In genomic region chr17:31314788-31315105, GRCh38 we compare ENCODE assay signal across 12 cellular contexts. TPM values are rescaled to one million over a fixed set of nuclear protein-coding genes. Genes with fewer than 3 reads are reported as not detected.
DNase-seq lines count a peak whose midpoint lies in the region; ATAC-seq, FAIRE-seq and TF ChIP-seq lines count a peak whose summit lies in the region.
"Had no signal": no experiment of that assay in that cellular context is flagged by ENCODE, and none has a peak within 500 bp of the region (broad histone marks: within the 10 kb centered on the region; RNA-seq: fewer than 3 reads in every experiment).

No MANE protein-coding gene starts in this region.

- peaks cover 7 to 19% of the 10 kb centered on the region in 2 donors for H3K36me3 Mint-ChIP-seq in activated T-cell treated with anti-CD3 and anti-CD28 coated beads, Interleukin-2, amount 50 U/mL, for 72 hours (ENCODE audit: insufficient read depth in 2 of 2)

- H3K27me3 ChIP-seq in RWPE2 (ENCODE audit: insufficient read depth, poor library complexity, severe bottlenecking) = no peaks in the 10 kb centered on the region
- H3K27me3 ChIP-seq in endothelial cell of umbilical vein (ENCODE audit: control insufficient read depth in 2 of 2, insufficient read depth in 2 of 2, low read length in 2 of 2) = no peaks in the 10 kb centered on the region
- H3K27me3 ChIP-seq in transverse colon = no peaks in the 10 kb centered on the region
- H3K27me3 ChIP-seq in SK-N-SH (ENCODE audit: insufficient read depth) = no peaks in the 10 kb centered on the region

- H2AFZ ChIP-seq in endothelial cell of umbilical vein (ENCODE audit: low read depth, low read length) (no peak overlapping the region), SK-N-SH (ENCODE audit: low read depth) (no peak overlapping the region)

- peaks cover 0 to 1% of the 10 kb centered on the region in 2 donors for H3K9me3 Mint-ChIP-seq in activated T-cell treated with anti-CD3 and anti-CD28 coated beads, Interleukin-2, amount 50 U/mL, for 72 hours
- H3K9me3 Mint-ChIP-seq: neural crest cell had no signal

- 0 out of 2 replicates have a peak, but pooled peaks cover 12% of the 10 kb centered on the region for H3K36me3 ChIP-seq in RWPE2 (ENCODE audit: low read depth)
- no peaks in the 10 kb centered on the region for H3K36me3 ChIP-seq in endothelial cell of umbilical vein (ENCODE audit: control insufficient read depth in 2 of 2, extremely low read depth in 1 of 2, insufficient read depth in 2 of 2, low read length in 2 of 2)
- H3K36me3 ChIP-seq in transverse colon = no peaks in the 10 kb centered on the region
- H3K36me3 ChIP-seq in SK-N-SH (replicated peaks in 1 of 2; ENCODE audit: control insufficient read depth in 1 of 2, insufficient read depth in 2 of 2, low read length in 1 of 2) = peaks cover 8 to 11% of the 10 kb centered on the region in 2 experiments

- TF ChIP-seq RAD21 in SK-N-SH (IDR thresholded peaks at IDR 0.05; ENCODE audit: low read length) = no peak

- H3K4me3 Mint-ChIP-seq in activated T-cell treated with anti-CD3 and anti-CD28 coated beads, Interleukin-2, amount 50 U/mL, for 72 hours = peak overlapping the region; percentile 50 to 64
- H3K4me3 Mint-ChIP-seq: neural crest cell had no signal

- no peak for DNase-seq in activated T-cell treated with anti-CD3 and anti-CD28 coated beads, Interleukin-2, amount 50 U/mL, for 72 hours
- DNase-seq in activated T-cell treated with anti-CD3 and anti-CD28 coated beads, Interleukin-2, amount 50 U/mL, for 48 hours = no peak
- DNase-seq in RWPE2 (ENCODE audit: low spot score) (no peak), endothelial cell of umbilical vein (ENCODE audit: low read depth, low spot score) (no peak), transverse colon (no peak), SK-N-SH (no peak), GM19240 (ENCODE audit: insufficient read length, low spot score) (no peak)
- no peak for DNase-seq in NK-92 treated with Interleukin-12 subunit alpha and Interleukin-12 subunit beta, amount 100 ng/mL, for 24 hours (lab: John Stamatoyannopoulos, UW)
- DNase-seq: stimulated activated naive CD4-positive, alpha-beta T cell treated with Interleukin-2 at 50 U/mL for 16 hours; T-helper 9 cell had no signal

- POLR2A ChIA-PET in endothelial cell of umbilical vein (lab: Charles Lee) = no interaction called here
- POLR2A ChIA-PET in SK-N-SH (lab: Yijun Ruan, JAX) = no interaction called here

- peak overlapping the region; percentile 98 for H3K27ac Mint-ChIP-seq in activated T-cell treated with anti-CD3 and anti-CD28 coated beads, Interleukin-2, amount 50 U/mL, for 72 hours

- no peak for TF ChIP-seq POLR2A in endothelial cell of umbilical vein (IDR thresholded peaks at IDR 0.05; ENCODE audit: low read depth, low read length)
- no peak for TF ChIP-seq POLR2A in transverse colon (IDR thresholded peaks at IDR 0.05)

- no peak overlapping the region for H3K4me3 ChIP-seq in RWPE2 (ENCODE audit: severe bottlenecking)
- no peak overlapping the region for H3K4me3 ChIP-seq in endothelial cell of umbilical vein (replicated peaks in 1 of 3; ENCODE audit: insufficient read depth in 1 of 3, low read depth in 1 of 3, low read length in 3 of 3)
- H3K4me3 ChIP-seq in transverse colon = no peak overlapping the region
- H3K4me3 ChIP-seq in SK-N-SH (ENCODE audit: low read depth in 2 of 2, low read length in 1 of 2) = no peak overlapping the region

- no peak for FAIRE-seq in endothelial cell of umbilical vein (lab: Jason Lieb, UNC)

- H3F3A ChIP-seq in SK-N-SH (replicated peaks; ENCODE audit: insufficient read depth) = peaks cover 19% of the 10 kb centered on the region

- dilution Hi-C loops in endothelial cell of umbilical vein (cut with MboI; ENCODE audit: extremely low pct_ligation_motif_present, low sequenced_read_pairs) = no loop called here

- H3K4me1 Mint-ChIP-seq in activated T-cell treated with anti-CD3 and anti-CD28 coated beads, Interleukin-2, amount 50 U/mL, for 72 hours (ENCODE audit: low read depth) = peaks cover 59% of the 10 kb centered on the region

- WGBS in transverse colon (ENCODE audit: low coverage in 1 of 2), 2 donors = 68 to 87% methylated on average over 2 to 3 of the region's 3 CpGs
- WGBS in SK-N-SH (ENCODE audit: low lambda C conversion rate) = 97% methylated on average over 3 of the region's 3 CpGs

- H3K79me2 ChIP-seq in endothelial cell of umbilical vein (ENCODE audit: control insufficient read depth, insufficient read depth, low read length) = peaks cover 5% of the 10 kb centered on the region
- peaks cover 8% of the 10 kb centered on the region; the same call in 1 of the 2 replicates for H3K79me2 ChIP-seq in SK-N-SH (ENCODE audit: insufficient read depth)

- TF ChIP-seq CTCF in RWPE2 (IDR thresholded peaks at IDR 0.05; ENCODE audit: poor library complexity, severe bottlenecking) = no peak
- TF ChIP-seq CTCF in endothelial cell of umbilical vein (IDR thresholded peaks at IDR 0.05; ENCODE audit: extremely low read depth in 1 of 2, insufficient read depth in 1 of 2, low read depth in 1 of 2, low read length in 2 of 2) = no peak
- TF ChIP-seq CTCF in transverse colon (IDR thresholded peaks at IDR 0.05) = no peak
- no peak for TF ChIP-seq CTCF in SK-N-SH (IDR thresholded peaks at IDR 0.05)

- H3K9me3 ChIP-seq in RWPE2 (ENCODE audit: severe bottlenecking) = no peaks in the 10 kb centered on the region
- H3K9me3 ChIP-seq in endothelial cell of umbilical vein (replicated peaks; ENCODE audit: control insufficient read depth, insufficient read depth, low read length) = no peaks in the 10 kb centered on the region
- H3K9me3 ChIP-seq in transverse colon = no peaks in the 10 kb centered on the region
- no peaks in the 10 kb centered on the region; the same call in 1 of the 2 replicates for H3K9me3 ChIP-seq in SK-N-SH

- no TSS peak for BruUV-seq in endothelial cell of umbilical vein (replicated peaks; lab: Mats Ljungman, UMichigan)

- intact Hi-C loops in endothelial cell of umbilical vein (cut with micrococcal nuclease) (loop anchor here (5.0 kb wide), 1 partner anchor 47 kb away; no protein-coding TSS in a partner anchor), transverse colon (cut with DNase I; ENCODE audit: low total_unique reads) (no loop called here)

- no peak for TF ChIP-seq EP300 in transverse colon (IDR thresholded peaks at IDR 0.05; ENCODE audit: low read depth)
- TF ChIP-seq EP300 in SK-N-SH (IDR thresholded peaks at IDR 0.05; ENCODE audit: borderline replicate concordance in 1 of 2, low read depth in 1 of 2, low read length in 1 of 2) = no peak

- ATAC-seq in activated T-cell treated with anti-CD3 and anti-CD28 coated beads, Interleukin-2, amount 50 U/mL, for 72 hours (replicated peaks in 1 of 2) = no peak
- no peak for ATAC-seq in RWPE2 (ENCODE audit: low read depth)

- H3K27ac ChIP-seq in RWPE2 (ENCODE audit: poor library complexity, severe bottlenecking) (peak overlapping the region; percentile 89), endothelial cell of umbilical vein (ENCODE audit: insufficient read depth, low read depth, low read length) (peak overlapping the region; percentile 47), transverse colon (peak overlapping the region; percentile 61 to 76 (median 68)), SK-N-SH (ENCODE audit: low read depth in 2 of 2, low read length in 1 of 2) (peak overlapping the region in 1 of 2 experiments; percentile 54; a peak in 2 of 4 replicates)

- H3K27me3 Mint-ChIP-seq in activated T-cell treated with anti-CD3 and anti-CD28 coated beads, Interleukin-2, amount 50 U/mL, for 72 hours (ENCODE audit: low read depth) = no peaks in the 10 kb centered on the region

- H3K4me2 ChIP-seq in endothelial cell of umbilical vein (ENCODE audit: insufficient read depth, low read length) (no peak overlapping the region), SK-N-SH (no peak overlapping the region)

- CTCF ChIA-PET in endothelial cell of umbilical vein (lab: Charles Lee) = interaction anchor here (1.3 to 1.6 kb wide), 2 partner anchors 14 to 58 kb away, joined by 3 to 6 read pairs; no protein-coding TSS in a partner anchor
- CTCF ChIA-PET in SK-N-SH (lab: Yijun Ruan, JAX) = no interaction called here

- H4K20me1 ChIP-seq in endothelial cell of umbilical vein (replicated peaks; ENCODE audit: control insufficient read depth, extremely low read depth, insufficient read depth, low read length) (no peaks in the 10 kb centered on the region), SK-N-SH (ENCODE audit: insufficient read depth) (no peaks in the 10 kb centered on the region)

- H3K9ac ChIP-seq in endothelial cell of umbilical vein (replicated peaks; ENCODE audit: extremely low read depth, insufficient read depth, low read length) (no peak overlapping the region), SK-N-SH (no peak overlapping the region)

- H3K9me1 ChIP-seq in endothelial cell of umbilical vein (replicated peaks; ENCODE audit: control insufficient read depth, extremely low read depth, insufficient read depth, low read length) = no peaks in the 10 kb centered on the region

- H3K4me1 ChIP-seq in RWPE2 (ENCODE audit: insufficient read depth, poor library complexity, severe bottlenecking) (peaks cover 39% of the 10 kb centered on the region), endothelial cell of umbilical vein (ENCODE audit: control insufficient read depth, extremely low read depth, insufficient read depth, low read length) (peaks cover 21% of the 10 kb centered on the region), transverse colon (peaks cover 0 to 25% (median 0%) of the 10 kb centered on the region in 4 donors), SK-N-SH (ENCODE audit: control insufficient read depth in 1 of 2, insufficient read depth in 2 of 2, low read depth in 1 of 2, low read length in 1 of 2) (peaks cover 2 to 3% of the 10 kb centered on the region in 2 experiments; a peak in 2 of 4 replicates)

- in situ Hi-C loops in transverse colon (cut with MboI; ENCODE audit: low pct_ligation_motif_present in 1 of 4, low pct_unique_long_range_greater_than_20kb in 1 of 4, low sequenced_read_pairs in 3 of 4) = no loop called here

- H3K9me2 ChIP-seq in SK-N-SH = no peaks in the 10 kb centered on the region

RNA-seq across cellular contexts. Expression of gene EVI2B, which starts 0.9 kb away (rescaled TPM):
- 10 to 100 TPM; 28.0 to 37.3 TPM for total RNA-seq in activated T-cell treated with anti-CD3 and anti-CD28 coated beads, Interleukin-2, amount 50 U/mL, for 72 hours
- 1.7 and 2.3 TPM in 2 replicates for total RNA-seq in endothelial cell of umbilical vein
- polyA plus RNA-seq in endothelial cell of umbilical vein = 1.8 and 1.9 TPM in 2 replicates
- 2.2 and 3.0 TPM in 2 replicates for polyA plus RNA-seq in endothelial cell of umbilical vein (2011; cell fraction: cytosol; rRNA removed)
- polyA plus RNA-seq in endothelial cell of umbilical vein (2011; cell fraction: nucleus; rRNA removed) = 0.55 and 1.4 TPM in 2 replicates
- polyA plus RNA-seq in endothelial cell of umbilical vein (2012) = 1.2 and 2.5 TPM in 2 replicates
- polyA minus RNA-seq in endothelial cell of umbilical vein = 1.6 and 2.2 TPM in 2 replicates
- polyA minus RNA-seq in endothelial cell of umbilical vein (2011; cell fraction: cytosol; rRNA and poly(A)+ RNA removed) = not detected
- 0.24 and 1.2 TPM in 2 replicates for polyA minus RNA-seq in endothelial cell of umbilical vein (2011; cell fraction: nucleus; rRNA and poly(A)+ RNA removed)
- total RNA-seq in transverse colon = 10 to 100 TPM in 1 of 4 donors, 1 to 10 TPM in 3; 1.4 to 21.0 (median 5.6) TPM
- 0.64 and 0.78 TPM in 2 replicates for polyA plus RNA-seq in SK-N-SH (2012; rRNA removed)
- 0.94 and 1.1 TPM in 2 replicates for polyA plus RNA-seq in SK-N-SH (2012; cell fraction: cytosol; rRNA removed)
- polyA plus RNA-seq in SK-N-SH (2012; cell fraction: nucleus; rRNA removed) = 0.04 and 0.27 TPM in 2 replicates
- total RNA-seq: chondrocyte, neural crest cell had no signal

RNA-seq across cellular contexts. Expression of gene EVI2A, which starts 6.7 kb away (rescaled TPM):
- 10 to 100 TPM; 31.9 to 39.3 TPM for total RNA-seq in activated T-cell treated with anti-CD3 and anti-CD28 coated beads, Interleukin-2, amount 50 U/mL, for 72 hours
- total RNA-seq in endothelial cell of umbilical vein (0.22 TPM in 1 of 2 replicates, not detected in the other), transverse colon (1 to 10 TPM in 3 of 4 donors, not detected in 1; 3.7 to 9.4 (median 7.5) TPM)
- polyA plus RNA-seq in endothelial cell of umbilical vein (0.06 and 0.07 TPM in 2 replicates), SK-N-SH (2012; rRNA removed) (1.3 and 1.9 TPM in 2 replicates)
- 0.13 and 0.26 TPM in 2 replicates for polyA plus RNA-seq in endothelial cell of umbilical vein (2011; cell fraction: cytosol; rRNA removed)
- polyA plus RNA-seq in endothelial cell of umbilical vein (2011; cell fraction: nucleus; rRNA removed) = 0.12 TPM in 1 of 2 replicates, not detected in the other
- 1.1 and 1.4 TPM in 2 replicates for polyA plus RNA-seq in endothelial cell of umbilical vein (2012)
- not detected in 2 replicates for polyA minus RNA-seq in endothelial cell of umbilical vein
- not detected for polyA minus RNA-seq in endothelial cell of umbilical vein (2011; cell fraction: cytosol; rRNA and poly(A)+ RNA removed)
- polyA minus RNA-seq in endothelial cell of umbilical vein (2011; cell fraction: nucleus; rRNA and poly(A)+ RNA removed) = not detected in 2 replicates
- polyA plus RNA-seq in SK-N-SH (2012; cell fraction: cytosol; rRNA removed) = 2.6 and 3.2 TPM in 2 replicates
- 0.32 and 0.76 TPM in 2 replicates for polyA plus RNA-seq in SK-N-SH (2012; cell fraction: nucleus; rRNA removed)
- total RNA-seq: neural crest cell had no signal

RNA-seq across cellular contexts. Expression of gene OMG, which starts 17.7 kb away (rescaled TPM):
- 1 to 10 TPM in 1 of 2 donors, under 1 TPM in 1; 0.42 to 1.1 TPM for total RNA-seq in activated T-cell treated with anti-CD3 and anti-CD28 coated beads, Interleukin-2, amount 50 U/mL, for 72 hours
- total RNA-seq in endothelial cell of umbilical vein = not detected in 2 replicates
- 0.37 and 0.86 TPM in 2 replicates for polyA plus RNA-seq in endothelial cell of umbilical vein
- polyA plus RNA-seq in endothelial cell of umbilical vein (2011; cell fraction: cytosol; rRNA removed) = 0.53 and 0.71 TPM in 2 replicates
- polyA plus RNA-seq in endothelial cell of umbilical vein (2011; cell fraction: nucleus; rRNA removed) = 0.15 and 0.25 TPM in 2 replicates
- polyA plus RNA-seq in endothelial cell of umbilical vein (2012) = 0.27 and 1.3 TPM in 2 replicates
- polyA minus RNA-seq in endothelial cell of umbilical vein = not detected in 2 replicates
- not detected for polyA minus RNA-seq in endothelial cell of umbilical vein (2011; cell fraction: cytosol; rRNA and poly(A)+ RNA removed)
- not detected in 2 replicates for polyA minus RNA-seq in endothelial cell of umbilical vein (2011; cell fraction: nucleus; rRNA and poly(A)+ RNA removed)
- total RNA-seq in transverse colon = not detected
- 0.61 and 0.99 TPM in 2 replicates for polyA plus RNA-seq in SK-N-SH (2012; rRNA removed)
- polyA plus RNA-seq in SK-N-SH (2012; cell fraction: cytosol; rRNA removed) = 1.1 and 1.5 TPM in 2 replicates
- 0.38 TPM in 1 of 2 replicates, not detected in the other for polyA plus RNA-seq in SK-N-SH (2012; cell fraction: nucleus; rRNA removed)
- total RNA-seq: chondrocyte, neural crest cell had no signal
